In genomic region chr14:79947440-79947839, GRCh38 we compare ENCODE assay signal across 15 cellular contexts.
"Had no signal": no experiment of that assay in that cellular context is flagged by ENCODE, and none has a peak within 500 bp of the region (broad histone marks: within the 10 kb centered on the region; RNA-seq: fewer than 3 reads in every experiment).

No MANE protein-coding gene starts in this region.

- ATAC-seq: activated CD8-positive, alpha-beta memory T cell treated with anti-CD3 and anti-CD28 coated beads, Interleukin-2, amount 10 ng/mL, durations not matched to agents 7 days and 5 days; effector memory CD8-positive, alpha-beta T cell; foreskin keratinocyte; left ventricle myocardium superior; natural killer cell; stimulated activated memory B cell treated with anti-CD40 and anti-IgM and Interleukin-4, amounts not matched to agents 10 μg/mL and 1 μg/mL and 100 μg/mL, for 72 hours had no signal

- FAIRE-seq: astrocyte, bronchial epithelial cell had no signal

- DNase-seq: activated CD4-positive, alpha-beta T cell treated with anti-CD3 and anti-CD28 coated beads for 1 hour; activated CD4-positive, alpha-beta T cell treated with anti-CD3 and anti-CD28 coated beads, Interleukin-2, amount 50 U/mL, for 48 hours; activated CD8-positive, alpha-beta memory T cell treated with anti-CD3 and anti-CD28 coated beads, Interleukin-2, amount 10 ng/mL, durations not matched to agents 7 days and 5 days; activated naive CD4-positive, alpha-beta T cell treated with anti-CD3 and anti-CD28 coated beads, Interleukin-2, amount 10 ng/mL, durations not matched to agents 7 days and 5 days; activated T-cell treated with anti-CD3 and anti-CD28 coated beads, Interleukin-2, amount 50 U/mL, for 1 hour; dermis blood vessel endothelial cell; effector memory CD8-positive, alpha-beta T cell; foreskin keratinocyte; left ventricle myocardium superior; natural killer cell; posterior cingulate gyrus; stimulated activated CD4-positive, alpha-beta T cell treated with anti-CD3 and anti-CD28 coated beads, Interleukin-2, amount 100 ng/mL, for 48 hours had no signal
